18 cellular contexts compared by ENCODE assay signal in the genomic region with DNA sequence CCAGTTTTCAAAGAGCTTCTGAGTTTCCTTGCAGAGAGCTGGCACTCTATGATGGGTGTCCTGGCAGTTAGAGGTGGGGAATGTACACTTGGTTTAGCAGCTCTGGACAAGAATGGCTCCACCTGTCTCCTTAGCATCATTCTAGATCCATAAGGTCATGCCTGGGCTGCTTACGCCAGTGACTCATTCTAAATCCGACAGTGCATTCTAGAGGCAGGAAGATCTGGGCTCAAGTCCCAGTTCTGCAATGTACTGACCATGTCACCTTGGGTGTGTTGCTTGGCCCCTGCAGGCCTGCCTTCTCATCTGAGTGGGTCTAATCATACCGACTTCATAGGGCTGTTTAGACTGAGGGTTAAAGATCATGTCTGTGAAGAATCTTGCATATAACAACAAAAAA. TPM values are rescaled to one million over a fixed set of nuclear protein-coding genes. Genes with fewer than 3 reads are reported as not detected.
DNase-seq lines count a peak whose midpoint lies in the region; ATAC-seq, FAIRE-seq and TF ChIP-seq lines count a peak whose summit lies in the region.
"Had no signal": no experiment of that assay in that cellular context is flagged by ENCODE, and none has a peak within 500 bp of the region (broad histone marks: within the 10 kb centered on the region; RNA-seq: fewer than 3 reads in every experiment).

No MANE protein-coding gene starts in this region.

- H3K27ac ChIP-seq in astrocyte (ENCODE audit: low read depth, low read length) = no peak overlapping the region
- no peak overlapping the region for H3K27ac ChIP-seq in gastroesophageal sphincter
- H3K27ac ChIP-seq: 22Rv1, thyroid gland had no signal

- H3K4me3 ChIP-seq in astrocyte (ENCODE audit: insufficient read depth, low read depth, low read length) = no peak overlapping the region
- H3K4me3 ChIP-seq in gastroesophageal sphincter = no peak overlapping the region
- no peak overlapping the region for H3K4me3 ChIP-seq in skeletal muscle cell (ENCODE audit: low read depth, low read length)
- H3K4me3 ChIP-seq: thyroid gland had no signal

- H3K4me1 Mint-ChIP-seq in activated naive CD4-positive, alpha-beta T cell treated with anti-CD3 and anti-CD28 coated beads, Interleukin-2, amount 50 U/mL, for 24 hours = peaks cover 15% of the 10 kb centered on the region
- H3K4me1 Mint-ChIP-seq in astrocyte (ENCODE audit: low read depth, unreplicated experiment) = no peaks in the 10 kb centered on the region
- H3K4me1 Mint-ChIP-seq in effector memory CD8-positive, alpha-beta T cell (ENCODE audit: low read depth in 2 of 2) = peaks cover 8 to 9% of the 10 kb centered on the region in 2 donors

- no peaks in the 10 kb centered on the region for H4K20me1 ChIP-seq in astrocyte (ENCODE audit: insufficient read depth, low read length)

- no peak for DNase-seq in activated naive CD4-positive, alpha-beta T cell treated with anti-CD3 and anti-CD28 coated beads, Interleukin-2, amount 50 U/mL, for 72 hours (ENCODE audit: low spot score in 2 of 2)
- peak; percentile 62 for DNase-seq in astrocyte (ENCODE audit: low read depth)
- DNase-seq in skeletal muscle cell (ENCODE audit: low read depth) = peak; percentile 28
- no peak for DNase-seq in activated CD4-positive, alpha-beta T cell treated with anti-CD3 and anti-CD28 coated beads, Interleukin-2, amount 50 U/mL, for 1 hour
- DNase-seq in effector memory CD8-positive, alpha-beta T cell = no peak
- DNase-seq in NCI-H1105 treated with DMSO at 0.1 percent for 48 hours (lab: John Stamatoyannopoulos, UW) = no peak
- DNase-seq: activated CD4-positive, alpha-beta T cell treated with anti-CD3 and anti-CD28 coated beads for 1 hour; activated T-cell treated with anti-CD3 and anti-CD28 coated beads, Interleukin-2, amount 50 U/mL, for 4 hours; H9; kidney glomerular epithelial cell; NCI-H1694; nephron progenitor cell; spleen had no signal

- no peaks in the 10 kb centered on the region for H3K27me3 Mint-ChIP-seq in activated naive CD4-positive, alpha-beta T cell treated with anti-CD3 and anti-CD28 coated beads, Interleukin-2, amount 50 U/mL, for 24 hours
- H3K27me3 Mint-ChIP-seq in astrocyte (ENCODE audit: low read depth, unreplicated experiment) = peaks cover 32% of the 10 kb centered on the region
- H3K27me3 Mint-ChIP-seq in effector memory CD8-positive, alpha-beta T cell = peaks cover 6 to 74% of the 10 kb centered on the region in 2 donors

- peak overlapping the region; percentile 6 for H3K4me3 Mint-ChIP-seq in activated naive CD4-positive, alpha-beta T cell treated with anti-CD3 and anti-CD28 coated beads, Interleukin-2, amount 50 U/mL, for 24 hours
- H3K4me3 Mint-ChIP-seq in astrocyte (ENCODE audit: unreplicated experiment) = no peak overlapping the region
- H3K4me3 Mint-ChIP-seq in effector memory CD8-positive, alpha-beta T cell = peak overlapping the region in 1 of 2 donors; percentile 84
- H3K4me3 Mint-ChIP-seq: H9, nephron progenitor cell had no signal

- H3K79me2 ChIP-seq in astrocyte (ENCODE audit: insufficient read depth, low read length) = no peaks in the 10 kb centered on the region

- TF ChIP-seq CTCF in astrocyte (IDR thresholded peaks at IDR 0.05; ENCODE audit: insufficient read depth, low read depth, low read length) (no peak), gastroesophageal sphincter (IDR thresholded peaks at IDR 0.05) (peak in 1 of 4 experiments; percentile 11)

- H2AFZ ChIP-seq in astrocyte (ENCODE audit: low read depth, low read length) = no peak overlapping the region

- WGBS in gastroesophageal sphincter (ENCODE audit: low coverage in 1 of 2), 2 donors = 17 to 49% methylated on average over 1 to 2 of the region's 3 CpGs

- H3K9me3 ChIP-seq in astrocyte (ENCODE audit: insufficient read depth, low read depth, low read length) = no peaks in the 10 kb centered on the region
- no peaks in the 10 kb centered on the region for H3K9me3 ChIP-seq in gastroesophageal sphincter
- H3K9me3 ChIP-seq: spleen, thyroid gland had no signal

- no peaks in the 10 kb centered on the region for H3K9me3 Mint-ChIP-seq in activated naive CD4-positive, alpha-beta T cell treated with anti-CD3 and anti-CD28 coated beads, Interleukin-2, amount 50 U/mL, for 24 hours
- no peaks in the 10 kb centered on the region for H3K9me3 Mint-ChIP-seq in activated naive CD4-positive, alpha-beta T cell treated with anti-CD3 and anti-CD28 coated beads, Interleukin-2, amount 50 U/mL, for 72 hours
- H3K9me3 Mint-ChIP-seq in astrocyte (ENCODE audit: unreplicated experiment) = peaks cover 2% of the 10 kb centered on the region
- no peaks in the 10 kb centered on the region for H3K9me3 Mint-ChIP-seq in effector memory CD8-positive, alpha-beta T cell
- H3K9me3 Mint-ChIP-seq: activated T-cell treated with anti-CD3 and anti-CD28 coated beads, Interleukin-2, amount 50 U/mL, for 4 hours; H9 had no signal

- no peak overlapping the region for H3K27ac Mint-ChIP-seq in activated naive CD4-positive, alpha-beta T cell treated with anti-CD3 and anti-CD28 coated beads, Interleukin-2, amount 50 U/mL, for 24 hours
- no peak overlapping the region for H3K27ac Mint-ChIP-seq in activated naive CD4-positive, alpha-beta T cell treated with anti-CD3 and anti-CD28 coated beads, Interleukin-2, amount 50 U/mL, for 72 hours
- no peak overlapping the region for H3K27ac Mint-ChIP-seq in astrocyte (ENCODE audit: unreplicated experiment)
- no peak overlapping the region for H3K27ac Mint-ChIP-seq in effector memory CD8-positive, alpha-beta T cell
- H3K27ac Mint-ChIP-seq: H9, nephron progenitor cell had no signal

- no peak for ATAC-seq in activated naive CD4-positive, alpha-beta T cell treated with anti-CD3 and anti-CD28 coated beads, Interleukin-2, amount 50 U/mL, for 72 hours
- peak; percentile 37 for ATAC-seq in gastroesophageal sphincter
- no peak for ATAC-seq in effector memory CD8-positive, alpha-beta T cell (replicated peaks)

- H3K27me3 ChIP-seq in astrocyte (ENCODE audit: insufficient read depth, low read length) = peaks cover 13% of the 10 kb centered on the region
- no peaks in the 10 kb centered on the region for H3K27me3 ChIP-seq in gastroesophageal sphincter
- H3K27me3 ChIP-seq: thyroid gland had no signal

- no peak for FAIRE-seq in astrocyte (lab: Jason Lieb, UNC)
- FAIRE-seq: GM12892 had no signal

- H3K4me2 ChIP-seq in astrocyte (ENCODE audit: low read length) = no peak overlapping the region

- no peaks in the 10 kb centered on the region for H3K36me3 ChIP-seq in astrocyte (ENCODE audit: insufficient read depth, low read length)
- no peaks in the 10 kb centered on the region for H3K36me3 ChIP-seq in gastroesophageal sphincter
- H3K36me3 ChIP-seq: spleen, thyroid gland had no signal

- no peak for TF ChIP-seq EP300 in gastroesophageal sphincter (IDR thresholded peaks at IDR 0.05)

- no peak overlapping the region for H3K9ac ChIP-seq in astrocyte (ENCODE audit: low read length)

- H3K36me3 Mint-ChIP-seq in activated naive CD4-positive, alpha-beta T cell treated with anti-CD3 and anti-CD28 coated beads, Interleukin-2, amount 50 U/mL, for 24 hours = no peaks in the 10 kb centered on the region
- no peaks in the 10 kb centered on the region for H3K36me3 Mint-ChIP-seq in activated naive CD4-positive, alpha-beta T cell treated with anti-CD3 and anti-CD28 coated beads, Interleukin-2, amount 50 U/mL, for 72 hours
- H3K36me3 Mint-ChIP-seq in astrocyte (ENCODE audit: low read depth, unreplicated experiment) = no peaks in the 10 kb centered on the region
- no peaks in the 10 kb centered on the region for H3K36me3 Mint-ChIP-seq in effector memory CD8-positive, alpha-beta T cell (ENCODE audit: insufficient read depth)

- no peak for TF ChIP-seq POLR2A in gastroesophageal sphincter (IDR thresholded peaks at IDR 0.05)

- H3K4me1 ChIP-seq in astrocyte (ENCODE audit: insufficient read depth, low read length) (no peaks in the 10 kb centered on the region), gastroesophageal sphincter (peaks cover 0 to 12% (median 3%) of the 10 kb centered on the region in 3 donors)

RNA-seq across cellular contexts. Expression of gene PTGR3, which starts 46.5 kb away (rescaled TPM):
- total RNA-seq in activated naive CD4-positive, alpha-beta T cell treated with anti-CD3 and anti-CD28 coated beads, Interleukin-2, amount 50 U/mL, for 72 hours = 10 to 100 TPM; 25.9 to 31.6 TPM
- total RNA-seq in astrocyte = 8.4 and 12.7 TPM in 2 replicates
- 10 to 100 TPM; 24.9 to 46.8 (median 29.6) TPM for total RNA-seq in gastroesophageal sphincter

RNA-seq across cellular contexts. Expression of gene TSHZ1, which starts 48.1 kb away (rescaled TPM):
- 10 to 100 TPM in 1 of 2 donors, 1 to 10 TPM in 1; 8.7 to 17.2 TPM for total RNA-seq in activated naive CD4-positive, alpha-beta T cell treated with anti-CD3 and anti-CD28 coated beads, Interleukin-2, amount 50 U/mL, for 72 hours
- 2.7 and 2.9 TPM in 2 replicates for total RNA-seq in astrocyte
- total RNA-seq in gastroesophageal sphincter = 10 to 100 TPM; 22.3 to 41.7 (median 33.8) TPM

Comparison
In these comparisons a context has a peak if more than half of its experiments do, and no peak if none do; other contexts are left out.
1. DNase-seq: peak in astrocyte (single experiment) and skeletal muscle cell (single experiment); none in activated naive CD4-positive, alpha-beta T cell treated with anti-CD3 and anti-CD28 coated beads, Interleukin-2, amount 50 U/mL, for 72 hours (0 of 2), activated CD4-positive, alpha-beta T cell treated with anti-CD3 and anti-CD28 coated beads, Interleukin-2, amount 50 U/mL, for 1 hour (single experiment), effector memory CD8-positive, alpha-beta T cell (0 of 3) and NCI-H1105 treated with DMSO at 0.1 percent for 48 hours (single experiment).